In the genomic region with DNA sequence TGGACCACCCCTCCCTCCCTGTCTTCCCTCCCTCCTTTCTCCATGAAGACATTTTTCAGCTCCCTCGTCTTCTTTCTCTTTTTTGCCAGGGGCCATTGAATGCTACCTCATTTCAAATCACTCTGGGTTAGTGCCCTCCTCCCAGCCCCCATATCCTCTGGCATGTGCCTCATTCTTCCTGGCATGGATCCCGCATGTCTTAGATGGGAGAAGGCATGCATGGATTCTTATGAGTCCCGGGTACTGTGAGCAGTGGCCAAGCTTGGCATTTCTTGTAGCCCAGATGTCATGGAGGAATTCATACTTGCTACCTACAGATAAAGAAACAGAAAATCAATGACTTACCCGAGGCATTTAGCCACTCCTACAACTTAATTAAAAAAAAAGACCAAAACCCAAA, we compare ENCODE assay signal across 21 cellular contexts. TPM values are rescaled to one million over a fixed set of nuclear protein-coding genes. Genes with fewer than 3 reads are reported as not detected.
DNase-seq lines count a peak whose midpoint lies in the region; ATAC-seq, FAIRE-seq and TF ChIP-seq lines count a peak whose summit lies in the region.
"Had no signal": no experiment of that assay in that cellular context is flagged by ENCODE, and none has a peak within 500 bp of the region (broad histone marks: within the 10 kb centered on the region; RNA-seq: fewer than 3 reads in every experiment).

No MANE protein-coding gene starts in this region.

- peak; percentile 64 for ATAC-seq in SK-N-SH treated with all-trans-retinoic acid at 6 μM for 48 hours
- ATAC-seq in sciatic nerve = peak; percentile 31
- ATAC-seq in HG03521 (IDR thresholded peaks at IDR 0.05; ENCODE audit: unreplicated experiment) = no peak

- no peak for TF ChIP-seq CTCF in fibroblast of the aortic adventitia (IDR thresholded peaks at IDR 0.05; ENCODE audit: insufficient read depth, low read length)

- intact Hi-C loops in sciatic nerve (cut with DNase I) = no loop called here

- no peak for FAIRE-seq in frontal cortex (lab: Jason Lieb, UNC)
- FAIRE-seq: kidney had no signal

- DNase-seq in EL (peak; percentile 43), fibroblast of the aortic adventitia (ENCODE audit: low read depth) (peak; percentile 39), sciatic nerve (ENCODE audit: low spot score) (no peak), HuH-7.5 (ENCODE audit: low spot score) (no peak), frontal cortex (ENCODE audit: low spot score in 2 of 2) (no peak)
- DNase-seq in effector CD4-positive, alpha-beta T cell = no peak
- DNase-seq: activated CD4-positive, alpha-beta T cell treated with anti-CD3 and anti-CD28 coated beads, Interleukin-2, amount 10 ng/mL, durations not matched to agents 7 days and 5 days; activated effector memory CD4-positive, alpha-beta T cell treated with Interleukin-2 at 50 U/mL for 16 hours; amniotic stem cell; CD4-positive, alpha-beta memory T cell; endodermal cell; KG1; kidney; NCI-H1092; NCI-H2029; NCI-H510A treated with DMSO at 0.1 percent for 48 hours; nephron progenitor cell; stimulated activated CD4-positive, alpha-beta T cell treated with anti-CD3 and anti-CD28 coated beads, Interleukin-4, amount 100 ng/mL, for 4 hours had no signal

- H3K4me3 ChIP-seq in fibroblast of the aortic adventitia (ENCODE audit: low read depth, low read length) = no peak overlapping the region
- H3K4me3 ChIP-seq: prostate gland had no signal

TF ChIP-seq in SK-N-SH treated with all-trans-retinoic acid at 6 μM for 48 hours, 23 proteins besides CTCF, POLR2A, EP300 and RAD21:
- TF ChIP-seq ZFP3 (CRISPR knock-in tag; IDR thresholded peaks at IDR 0.05) (no peak), OSR1 (CRISPR knock-in tag; IDR thresholded peaks at IDR 0.05) (no peak), RARB (CRISPR knock-in tag; IDR thresholded peaks at IDR 0.05) (no peak), BACH2 (CRISPR knock-in tag; IDR thresholded peaks at IDR 0.05; ENCODE audit: borderline replicate concordance) (no peak), ZNF8 (CRISPR knock-in tag; IDR thresholded peaks at IDR 0.05) (no peak), ESRRG (CRISPR knock-in tag; IDR thresholded peaks at IDR 0.05) (no peak), ZFP30 (CRISPR knock-in tag; IDR thresholded peaks at IDR 0.05) (no peak), TOX (CRISPR knock-in tag; IDR thresholded peaks at IDR 0.05; ENCODE audit: borderline replicate concordance) (no peak), ZNF70 (CRISPR knock-in tag; IDR thresholded peaks at IDR 0.05) (no peak), ISL1 (CRISPR knock-in tag; IDR thresholded peaks at IDR 0.05) (no peak), GLIS3 (CRISPR knock-in tag; IDR thresholded peaks at IDR 0.05) (no peak), SNAI2 (CRISPR knock-in tag; IDR thresholded peaks at IDR 0.05) (no peak), TCF4 (CRISPR knock-in tag; IDR thresholded peaks at IDR 0.05; ENCODE audit: borderline replicate concordance) (no peak)
- TF ChIP-seq, protein P1, sequence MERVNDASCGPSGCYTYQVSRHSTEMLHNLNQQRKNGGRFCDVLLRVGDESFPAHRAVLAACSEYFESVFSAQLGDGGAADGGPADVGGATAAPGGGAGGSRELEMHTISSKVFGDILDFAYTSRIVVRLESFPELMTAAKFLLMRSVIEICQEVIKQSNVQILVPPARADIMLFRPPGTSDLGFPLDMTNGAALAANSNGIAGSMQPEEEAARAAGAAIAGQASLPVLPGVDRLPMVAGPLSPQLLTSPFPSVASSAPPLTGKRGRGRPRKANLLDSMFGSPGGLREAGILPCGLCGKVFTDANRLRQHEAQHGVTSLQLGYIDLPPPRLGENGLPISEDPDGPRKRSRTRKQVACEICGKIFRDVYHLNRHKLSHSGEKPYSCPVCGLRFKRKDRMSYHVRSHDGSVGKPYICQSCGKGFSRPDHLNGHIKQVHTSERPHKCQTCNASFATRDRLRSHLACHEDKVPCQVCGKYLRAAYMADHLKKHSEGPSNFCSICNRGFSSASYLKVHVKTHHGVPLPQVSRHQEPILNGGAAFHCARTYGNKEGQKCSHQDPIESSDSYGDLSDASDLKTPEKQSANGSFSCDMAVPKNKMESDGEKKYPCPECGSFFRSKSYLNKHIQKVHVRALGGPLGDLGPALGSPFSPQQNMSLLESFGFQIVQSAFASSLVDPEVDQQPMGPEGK (CRISPR knock-in tag; IDR thresholded peaks at IDR 0.05; ENCODE audit: borderline replicate concordance) = no peak
- TF ChIP-seq, protein P2, sequence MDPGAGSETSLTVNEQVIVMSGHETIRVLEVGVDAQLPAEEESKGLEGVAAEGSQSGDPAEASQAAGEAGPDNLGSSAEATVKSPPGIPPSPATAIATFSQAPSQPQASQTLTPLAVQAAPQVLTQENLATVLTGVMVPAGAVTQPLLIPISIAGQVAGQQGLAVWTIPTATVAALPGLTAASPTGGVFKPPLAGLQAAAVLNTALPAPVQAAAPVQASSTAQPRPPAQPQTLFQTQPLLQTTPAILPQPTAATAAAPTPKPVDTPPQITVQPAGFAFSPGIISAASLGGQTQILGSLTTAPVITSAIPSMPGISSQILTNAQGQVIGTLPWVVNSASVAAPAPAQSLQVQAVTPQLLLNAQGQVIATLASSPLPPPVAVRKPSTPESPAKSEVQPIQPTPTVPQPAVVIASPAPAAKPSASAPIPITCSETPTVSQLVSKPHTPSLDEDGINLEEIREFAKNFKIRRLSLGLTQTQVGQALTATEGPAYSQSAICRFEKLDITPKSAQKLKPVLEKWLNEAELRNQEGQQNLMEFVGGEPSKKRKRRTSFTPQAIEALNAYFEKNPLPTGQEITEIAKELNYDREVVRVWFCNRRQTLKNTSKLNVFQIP (CRISPR knock-in tag; IDR thresholded peaks at IDR 0.05; ENCODE audit: borderline replicate concordance, low read depth) = no peak
- TF ChIP-seq, protein P3, sequence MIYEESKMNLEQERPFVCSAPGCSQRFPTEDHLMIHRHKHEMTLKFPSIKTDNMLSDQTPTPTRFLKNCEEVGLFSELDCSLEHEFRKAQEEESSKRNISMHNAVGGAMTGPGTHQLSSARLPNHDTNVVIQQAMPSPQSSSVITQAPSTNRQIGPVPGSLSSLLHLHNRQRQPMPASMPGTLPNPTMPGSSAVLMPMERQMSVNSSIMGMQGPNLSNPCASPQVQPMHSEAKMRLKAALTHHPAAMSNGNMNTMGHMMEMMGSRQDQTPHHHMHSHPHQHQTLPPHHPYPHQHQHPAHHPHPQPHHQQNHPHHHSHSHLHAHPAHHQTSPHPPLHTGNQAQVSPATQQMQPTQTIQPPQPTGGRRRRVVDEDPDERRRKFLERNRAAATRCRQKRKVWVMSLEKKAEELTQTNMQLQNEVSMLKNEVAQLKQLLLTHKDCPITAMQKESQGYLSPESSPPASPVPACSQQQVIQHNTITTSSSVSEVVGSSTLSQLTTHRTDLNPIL (CRISPR knock-in tag; IDR thresholded peaks at IDR 0.05; ENCODE audit: low read depth) = no peak
- TF ChIP-seq, protein P4, sequence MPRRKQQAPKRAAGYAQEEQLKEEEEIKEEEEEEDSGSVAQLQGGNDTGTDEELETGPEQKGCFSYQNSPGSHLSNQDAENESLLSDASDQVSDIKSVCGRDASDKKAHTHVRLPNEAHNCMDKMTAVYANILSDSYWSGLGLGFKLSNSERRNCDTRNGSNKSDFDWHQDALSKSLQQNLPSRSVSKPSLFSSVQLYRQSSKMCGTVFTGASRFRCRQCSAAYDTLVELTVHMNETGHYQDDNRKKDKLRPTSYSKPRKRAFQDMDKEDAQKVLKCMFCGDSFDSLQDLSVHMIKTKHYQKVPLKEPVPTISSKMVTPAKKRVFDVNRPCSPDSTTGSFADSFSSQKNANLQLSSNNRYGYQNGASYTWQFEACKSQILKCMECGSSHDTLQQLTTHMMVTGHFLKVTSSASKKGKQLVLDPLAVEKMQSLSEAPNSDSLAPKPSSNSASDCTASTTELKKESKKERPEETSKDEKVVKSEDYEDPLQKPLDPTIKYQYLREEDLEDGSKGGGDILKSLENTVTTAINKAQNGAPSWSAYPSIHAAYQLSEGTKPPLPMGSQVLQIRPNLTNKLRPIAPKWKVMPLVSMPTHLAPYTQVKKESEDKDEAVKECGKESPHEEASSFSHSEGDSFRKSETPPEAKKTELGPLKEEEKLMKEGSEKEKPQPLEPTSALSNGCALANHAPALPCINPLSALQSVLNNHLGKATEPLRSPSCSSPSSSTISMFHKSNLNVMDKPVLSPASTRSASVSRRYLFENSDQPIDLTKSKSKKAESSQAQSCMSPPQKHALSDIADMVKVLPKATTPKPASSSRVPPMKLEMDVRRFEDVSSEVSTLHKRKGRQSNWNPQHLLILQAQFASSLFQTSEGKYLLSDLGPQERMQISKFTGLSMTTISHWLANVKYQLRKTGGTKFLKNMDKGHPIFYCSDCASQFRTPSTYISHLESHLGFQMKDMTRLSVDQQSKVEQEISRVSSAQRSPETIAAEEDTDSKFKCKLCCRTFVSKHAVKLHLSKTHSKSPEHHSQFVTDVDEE (CRISPR knock-in tag; IDR thresholded peaks at IDR 0.05) = no peak

RNA-seq across cellular contexts. Expression of a gene that starts 9.0 kb away (rescaled TPM):
- 0.90 and 5.4 TPM in 2 replicates for total RNA-seq in fibroblast of the aortic adventitia (ENCODE audit: low replicate concordance)
- total RNA-seq in sciatic nerve = 14.3 TPM
- total RNA-seq in frontal cortex = 0.82 TPM
- total RNA-seq: activated CD4-positive, alpha-beta T cell treated with anti-CD3 and anti-CD28 coated beads, Interleukin-2, amount 10 ng/mL, durations not matched to agents 7 days and 5 days had no signal

RNA-seq across cellular contexts. Expression of a gene that starts 37.5 kb away (rescaled TPM):
- total RNA-seq in fibroblast of the aortic adventitia (ENCODE audit: low replicate concordance) (0.27 TPM in 1 of 2 replicates, not detected in the other), sciatic nerve (2.8 TPM), frontal cortex (not detected)
- total RNA-seq: activated CD4-positive, alpha-beta T cell treated with anti-CD3 and anti-CD28 coated beads, Interleukin-2, amount 10 ng/mL, durations not matched to agents 7 days and 5 days; CD4-positive, alpha-beta memory T cell had no signal

Comparison
In these comparisons a context has a peak if more than half of its experiments do, and no peak if none do; other contexts are left out.
1. DNase-seq: peak in EL (single experiment) and fibroblast of the aortic adventitia (single experiment); none in sciatic nerve (single experiment), HuH-7.5 (single experiment), effector CD4-positive, alpha-beta T cell (single experiment) and frontal cortex (0 of 2).